ENCODE assay signal across 9 cellular contexts in genomic region chr9:14323083-14323968, GRCh38. TPM values are rescaled to one million over a fixed set of nuclear protein-coding genes. Genes with fewer than 3 reads are reported as not detected.
DNase-seq lines count a peak whose midpoint lies in the region; FAIRE-seq and TF ChIP-seq lines count a peak whose summit lies in the region.
"Had no signal": no experiment of that assay in that cellular context is flagged by ENCODE, and none has a peak within 500 bp of the region (broad histone marks: within the 10 kb centered on the region; RNA-seq: fewer than 3 reads in every experiment).

No MANE protein-coding gene starts in this region.

- TF ChIP-seq CTCF in astrocyte (IDR thresholded peaks at IDR 0.05; ENCODE audit: insufficient read depth, low read depth, low read length) (no peak), kidney (IDR thresholded peaks at IDR 0.05; ENCODE audit: borderline replicate concordance, extremely low read depth, insufficient read depth) (no peak)

- H4K20me1 ChIP-seq in Karpas-422 (ENCODE audit: insufficient read depth, low read depth, low read length): no peaks in the 10 kb centered on the region
- H4K20me1 ChIP-seq in astrocyte (ENCODE audit: insufficient read depth, low read length): no peaks in the 10 kb centered on the region

- no peak for FAIRE-seq in astrocyte (lab: Jason Lieb, UNC)
- FAIRE-seq in kidney (lab: Jason Lieb, UNC): peak; percentile 64
- FAIRE-seq: G401.6 had no signal

- H3K9ac ChIP-seq in Karpas-422 (ENCODE audit: low read length): peak overlapping the region; percentile 89
- H3K9ac ChIP-seq in astrocyte (ENCODE audit: low read length): peak overlapping the region; percentile 85
- peak overlapping the region; percentile 73 to 83 for H3K9ac ChIP-seq in kidney (ENCODE audit: low read length in 2 of 2)

- H3K27me3 ChIP-seq in Karpas-422 (ENCODE audit: low read length): no peaks in the 10 kb centered on the region
- H3K27me3 ChIP-seq in astrocyte (ENCODE audit: insufficient read depth, low read length): no peaks in the 10 kb centered on the region

- H3K4me3 ChIP-seq in Karpas-422 (ENCODE audit: low read length) (peak overlapping the region; percentile 82), astrocyte (ENCODE audit: insufficient read depth, low read depth, low read length) (peak overlapping the region; percentile 72), kidney (ENCODE audit: low read length in 2 of 2) (peak overlapping the region; percentile 72 to 83)

- H3K4me1 ChIP-seq in Karpas-422 (ENCODE audit: low read length) (peaks cover 83% of the 10 kb centered on the region), astrocyte (ENCODE audit: insufficient read depth, low read length) (peaks cover 20% of the 10 kb centered on the region), kidney (ENCODE audit: control insufficient read depth in 1 of 2, insufficient read depth in 1 of 2, low read depth in 1 of 2, low read length in 2 of 2) (peaks cover 8 to 10% of the 10 kb centered on the region in 2 donors)

- H3K36me3 Mint-ChIP-seq in astrocyte (ENCODE audit: low read depth, unreplicated experiment): no peaks in the 10 kb centered on the region

- no peaks in the 10 kb centered on the region for H3K36me3 ChIP-seq in Karpas-422 (ENCODE audit: insufficient read depth, low read length)
- no peaks in the 10 kb centered on the region for H3K36me3 ChIP-seq in astrocyte (ENCODE audit: insufficient read depth, low read length)
- H3K36me3 ChIP-seq in kidney (ENCODE audit: control insufficient read depth in 1 of 2, insufficient read depth in 2 of 2, low read length in 2 of 2): no peaks in the 10 kb centered on the region

- peaks cover 2% of the 10 kb centered on the region for H3K27me3 Mint-ChIP-seq in astrocyte (ENCODE audit: low read depth, unreplicated experiment)

- H3K4me1 Mint-ChIP-seq in astrocyte (ENCODE audit: low read depth, unreplicated experiment): peaks cover 33% of the 10 kb centered on the region

- peak overlapping the region; percentile 89 for H3K27ac Mint-ChIP-seq in astrocyte (ENCODE audit: unreplicated experiment)

- intact Hi-C loops in kidney (cut with DNase I): no loop called here

- no peaks in the 10 kb centered on the region for H3K9me2 ChIP-seq in Karpas-422 (replicated peaks; ENCODE audit: insufficient read depth, low read length)

- H3K9me3 ChIP-seq in Karpas-422 (ENCODE audit: low read length) (no peaks in the 10 kb centered on the region), astrocyte (ENCODE audit: insufficient read depth, low read depth, low read length) (no peaks in the 10 kb centered on the region), kidney (ENCODE audit: control insufficient read depth in 1 of 2, low read length in 2 of 2) (no peaks in the 10 kb centered on the region)

- DNase-seq in NCI-H526 treated with DMSO at 0.1 percent for 48 hours (lab: John Stamatoyannopoulos, UW) (peak; percentile 84), NCI-H526 (lab: John Stamatoyannopoulos, UW) (no peak), Karpas-422 (no peak), astrocyte (ENCODE audit: low read depth) (no peak), kidney (no peak), NOMO-1 treated with DMSO at 0.1 percent for 48 hours (lab: John Stamatoyannopoulos, UW; ENCODE audit: unreplicated experiment) (no peak), occipital lobe (lab: John Stamatoyannopoulos, UW) (no peak)

- H2AFZ ChIP-seq in Karpas-422 (ENCODE audit: low read length): peak overlapping the region; percentile 29
- peak overlapping the region; percentile 57 for H2AFZ ChIP-seq in astrocyte (ENCODE audit: low read depth, low read length)

- no peaks in the 10 kb centered on the region for H3K9me3 Mint-ChIP-seq in astrocyte (ENCODE audit: unreplicated experiment)

- peak overlapping the region; percentile 80 for H3K4me2 ChIP-seq in Karpas-422 (ENCODE audit: low read depth, low read length, poor library complexity, severe bottlenecking)
- peak overlapping the region; percentile 89 for H3K4me2 ChIP-seq in astrocyte (ENCODE audit: low read length)

- H3K27ac ChIP-seq in Karpas-422 (ENCODE audit: low read length) (peak overlapping the region; percentile 46; the same call in 1 of the 2 replicates), astrocyte (ENCODE audit: low read depth, low read length) (peak overlapping the region; percentile 76), kidney (ENCODE audit: low read depth in 2 of 2, low read length in 2 of 2) (peak overlapping the region; percentile 88 to 92), temporal lobe (ENCODE audit: low read depth, low read length) (peak overlapping the region; percentile 32)

- 0 out of 2 replicates have a peak, but pooled peaks cover 2% of the 10 kb centered on the region for H3K79me2 ChIP-seq in Karpas-422 (ENCODE audit: low read length)
- H3K79me2 ChIP-seq in astrocyte (ENCODE audit: insufficient read depth, low read length): peaks cover 3% of the 10 kb centered on the region

- H3K4me3 Mint-ChIP-seq in astrocyte (ENCODE audit: unreplicated experiment): peak overlapping the region; percentile 87

RNA-seq across cellular contexts. Expression of gene NFIB, which starts 9.4 kb away (rescaled TPM):
- total RNA-seq in Karpas-422 (2014; rRNA removed; shearing (Covaris generic); ENCODE audit: low replicate concordance): 1.0 and 3.6 TPM in 2 replicates
- 8.8 and 9.4 TPM in 2 replicates for total RNA-seq in astrocyte
- total RNA-seq in kidney: 112 TPM
- polyA plus RNA-seq in kidney (ENCODE audit: insufficient read depth, low read depth, low replicate concordance): 15.6 TPM
- total RNA-seq in temporal lobe: 139 TPM
- 159 TPM for total RNA-seq in occipital lobe

Comparison
In these comparisons a context has a peak if more than half of its experiments do, and no peak if none do; other contexts are left out.
1. H3K27ac ChIP-seq: peak in every context shown above with its lines; median percentile 90 in kidney; 76 in astrocyte; 46 in Karpas-422; 32 in temporal lobe.
2. RNA of gene NFIB, which starts 9.4 kb away (total RNA-seq): 159 TPM in occipital lobe (single experiment), 139 TPM in temporal lobe (single experiment) and 112 TPM in kidney (single experiment); 8.8 to 9.4 TPM in astrocyte and 1.0 to 3.6 TPM in Karpas-422; every median in the first group is over 10 times any median in the second.
3. Peak in every context shown above with its lines, with median percentiles within 50 percentile points of each other: H3K4me3 ChIP-seq and H3K9ac ChIP-seq.